Comparison of ENCODE assay signal across 8 cellular contexts in the genomic region with DNA sequence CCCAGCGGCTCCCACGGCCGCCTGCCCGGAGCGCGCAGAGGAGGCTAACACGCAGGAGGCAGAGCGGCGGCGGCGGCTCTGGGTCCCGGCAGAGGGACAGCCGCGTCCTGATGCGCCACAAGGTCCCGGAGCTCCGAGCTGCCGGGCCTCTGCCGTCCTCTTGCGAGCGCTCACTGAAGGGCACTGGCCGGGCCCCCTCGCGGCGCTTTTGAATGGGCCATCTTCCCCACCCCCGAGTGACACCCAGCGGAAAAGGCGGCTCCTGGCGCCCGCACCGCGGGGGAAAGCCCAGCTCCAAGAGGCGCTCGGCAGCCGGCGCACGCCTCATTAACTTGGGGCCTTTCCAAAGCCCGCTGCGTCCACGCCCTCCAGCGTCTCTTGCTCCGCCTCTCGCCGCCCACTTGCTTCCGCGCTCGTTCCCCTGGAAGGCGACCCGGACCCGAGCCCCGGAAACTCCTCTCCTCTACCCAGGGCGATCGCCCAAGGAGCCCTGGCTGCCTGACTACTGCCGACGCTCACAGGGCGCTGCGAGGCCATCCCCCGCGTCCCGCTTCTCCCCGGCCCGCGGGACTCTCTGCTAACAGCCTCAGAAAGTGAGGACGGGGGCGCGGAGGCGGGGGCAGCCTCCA. TPM values are rescaled to one million over a fixed set of nuclear protein-coding genes. Genes with fewer than 3 reads are reported as not detected.
DNase-seq lines count a peak whose midpoint lies in the region; ATAC-seq and TF ChIP-seq lines count a peak whose summit lies in the region.

TSS of gene PHLDA1 (minus strand) at position 363 of the 629 bp plus-strand sequence.

- peaks cover 20% of the 10 kb centered on the region for H3K4me1 ChIP-seq in CD8-positive, alpha-beta T cell (ENCODE audit: insufficient read depth, low read length)
- H3K4me1 ChIP-seq in lower lobe of right lung: peaks cover 25% of the 10 kb centered on the region

- peaks cover 3% of the 10 kb centered on the region for H3K36me3 Mint-ChIP-seq in CD8-positive, alpha-beta T cell
- peaks cover 41% of the 10 kb centered on the region for H3K36me3 Mint-ChIP-seq in activated CD4-positive, alpha-beta memory T cell treated with anti-CD3 and anti-CD28 coated beads, Interleukin-2, amount 10 ng/mL, durations not matched to agents 7 days and 5 days (ENCODE audit: low read depth)

- H3K27ac Mint-ChIP-seq in CD8-positive, alpha-beta T cell: peak within 1 kb of the TSS; percentile 80
- peak within 1 kb of the TSS; percentile 95 for H3K27ac Mint-ChIP-seq in activated CD4-positive, alpha-beta memory T cell treated with anti-CD3 and anti-CD28 coated beads, Interleukin-2, amount 10 ng/mL, durations not matched to agents 7 days and 5 days

- H3K27ac ChIP-seq in CD8-positive, alpha-beta T cell (ENCODE audit: low read depth, low read length): peak within 1 kb of the TSS; percentile 63
- peak within 1 kb of the TSS; percentile 97 for H3K27ac ChIP-seq in lower lobe of right lung

- peaks cover 2% of the 10 kb centered on the region for H3K27me3 Mint-ChIP-seq in CD8-positive, alpha-beta T cell (ENCODE audit: low read depth)
- peaks cover 3% of the 10 kb centered on the region for H3K27me3 Mint-ChIP-seq in activated CD4-positive, alpha-beta memory T cell treated with anti-CD3 and anti-CD28 coated beads, Interleukin-2, amount 10 ng/mL, durations not matched to agents 7 days and 5 days

- H3K4me3 ChIP-seq in CD8-positive, alpha-beta T cell (ENCODE audit: low read depth, low read length): peak within 1 kb of the TSS; percentile 81
- H3K4me3 ChIP-seq in lower lobe of right lung: peak within 1 kb of the TSS; percentile 80

- POLR2A ChIA-PET in CD8-positive, alpha-beta T cell (lab: Charles Lee): interaction anchor here (0.6 to 3.3 kb wide), 6 partner anchors 10 to 551 kb away, joined by 3 to 51 read pairs (median 5); partner anchors contain the start of genes GLIPR1, KRR1 and OSBPL8
- POLR2A ChIA-PET in activated CD4-positive, alpha-beta memory T cell treated with anti-CD3 and anti-CD28 coated beads, Interleukin-2, amount 10 ng/mL, durations not matched to agents 7 days and 5 days (lab: Charles Lee): interaction anchor here (0.7 to 6.8 kb wide), 55 partner anchors 9 to 551 kb away, joined by 3 to 246 read pairs (median 4); partner anchors contain the start of genes BBS10, GLIPR1, KRR1 and NAP1L1

- H3K36me3 ChIP-seq in CD8-positive, alpha-beta T cell (ENCODE audit: insufficient read depth, low read length): no peaks in the 10 kb centered on the region
- H3K36me3 ChIP-seq in lower lobe of right lung: no peaks in the 10 kb centered on the region

- peak; percentile 78 to 90 (median 88) for DNase-seq in CD8-positive, alpha-beta T cell
- DNase-seq in HK-2 (ENCODE audit: unreplicated experiment) (peak; percentile 99), NCI-H82 treated with DMSO at 0.1 percent for 48 hours (lab: John Stamatoyannopoulos, UW; ENCODE audit: unreplicated experiment) (peak; percentile 59), ecto neural progenitor cell (ENCODE audit: low spot score) (peak; percentile 96), lower lobe of right lung (peak; percentile 94)
- DNase-seq in activated CD4-positive, alpha-beta memory T cell treated with anti-CD3 and anti-CD28 coated beads, Interleukin-2, amount 10 ng/mL, durations not matched to agents 7 days and 5 days: peak; percentile 95
- peak; percentile 89 to 97 (median 90) for DNase-seq in stimulated activated CD4-positive, alpha-beta T cell treated with anti-CD3 and anti-CD28 coated beads, TNF-alpha, amount 100 ng/mL, for 24 hours (ENCODE audit: low read depth in 3 of 3)

- CTCF ChIA-PET in CD8-positive, alpha-beta T cell (lab: Charles Lee): interaction anchor here (0.6 to 3.9 kb wide), 12 partner anchors 10 to 701 kb away, joined by 3 to 23 read pairs (median 4); partner anchors contain the start of genes CAPS2 and GLIPR1L1
- CTCF ChIA-PET in activated CD4-positive, alpha-beta memory T cell treated with anti-CD3 and anti-CD28 coated beads, Interleukin-2, amount 10 ng/mL, durations not matched to agents 7 days and 5 days (lab: Charles Lee): interaction anchor here (0.8 to 6.1 kb wide), 39 partner anchors 9 to 640 kb away, joined by 3 to 72 read pairs (median 4); partner anchors contain the start of genes GLIPR1 and GLIPR1L2

- H3K9me3 ChIP-seq in CD8-positive, alpha-beta T cell (ENCODE audit: low read length): no peaks in the 10 kb centered on the region
- no peaks in the 10 kb centered on the region for H3K9me3 ChIP-seq in lower lobe of right lung

- no peaks in the 10 kb centered on the region for H3K27me3 ChIP-seq in CD8-positive, alpha-beta T cell (ENCODE audit: insufficient read depth, low read length)
- H3K27me3 ChIP-seq in lower lobe of right lung (ENCODE audit: low read depth): no peaks in the 10 kb centered on the region

- peak; percentile 85 for ATAC-seq in CD8-positive, alpha-beta T cell
- peak; percentile 82 for ATAC-seq in GM19452 (IDR thresholded peaks at IDR 0.05; ENCODE audit: unreplicated experiment)
- peak; percentile 92 to 95 for ATAC-seq in lower lobe of right lung

- intact Hi-C loops in CD8-positive, alpha-beta T cell (cut with DNase I, micrococcal nuclease): loop anchor here (1.0 to 10.0 kb wide), 10 partner anchors 11 to 549 kb away; partner anchors contain the start of genes NAP1L1 (in 2 of the 2), GLIPR1 (in 1 of the 2), KRR1 (in 1 of the 2) and OSBPL8 (in 1 of the 2)
- intact Hi-C loops in lower lobe of right lung (cut with DNase I): loop anchor here (10.0 kb wide), 1 partner anchor 507 kb away; no protein-coding TSS in a partner anchor

- H3K4me1 Mint-ChIP-seq in CD8-positive, alpha-beta T cell (ENCODE audit: low read depth): peaks cover 28% of the 10 kb centered on the region
- H3K4me1 Mint-ChIP-seq in activated CD4-positive, alpha-beta memory T cell treated with anti-CD3 and anti-CD28 coated beads, Interleukin-2, amount 10 ng/mL, durations not matched to agents 7 days and 5 days: peaks cover 60% of the 10 kb centered on the region

- peak; percentile 40 for TF ChIP-seq CTCF in CD8-positive, alpha-beta T cell (IDR thresholded peaks at IDR 0.05)
- peak; percentile 67 for TF ChIP-seq CTCF in lower lobe of right lung (IDR thresholded peaks at IDR 0.05)

- no peaks in the 10 kb centered on the region for H3K9me3 Mint-ChIP-seq in CD8-positive, alpha-beta T cell
- H3K9me3 Mint-ChIP-seq in activated CD4-positive, alpha-beta memory T cell treated with anti-CD3 and anti-CD28 coated beads, Interleukin-2, amount 10 ng/mL, durations not matched to agents 7 days and 5 days: no peaks in the 10 kb centered on the region

- H3K4me3 Mint-ChIP-seq in CD8-positive, alpha-beta T cell: peak within 1 kb of the TSS; percentile 94
- H3K4me3 Mint-ChIP-seq in activated CD4-positive, alpha-beta memory T cell treated with anti-CD3 and anti-CD28 coated beads, Interleukin-2, amount 10 ng/mL, durations not matched to agents 7 days and 5 days: peak within 1 kb of the TSS; percentile 98

RNA-seq across cellular contexts. Expression of gene PHLDA1, which starts in this region (rescaled TPM):
- 1 to 10 TPM; 5.6 to 5.8 TPM for total RNA-seq in CD8-positive, alpha-beta T cell
- total RNA-seq in activated CD4-positive, alpha-beta memory T cell treated with anti-CD3 and anti-CD28 coated beads, Interleukin-2, amount 10 ng/mL, durations not matched to agents 7 days and 5 days: 10 to 100 TPM; 42.8 TPM
- 12.2 TPM for total RNA-seq in lower lobe of right lung

Comparison
In these comparisons a context has a peak if more than half of its experiments do, and no peak if none do; other contexts are left out.
1. Peak in every context shown above with its lines: DNase-seq, ATAC-seq, H3K4me3 ChIP-seq and H3K27ac ChIP-seq.